In the genomic region with DNA sequence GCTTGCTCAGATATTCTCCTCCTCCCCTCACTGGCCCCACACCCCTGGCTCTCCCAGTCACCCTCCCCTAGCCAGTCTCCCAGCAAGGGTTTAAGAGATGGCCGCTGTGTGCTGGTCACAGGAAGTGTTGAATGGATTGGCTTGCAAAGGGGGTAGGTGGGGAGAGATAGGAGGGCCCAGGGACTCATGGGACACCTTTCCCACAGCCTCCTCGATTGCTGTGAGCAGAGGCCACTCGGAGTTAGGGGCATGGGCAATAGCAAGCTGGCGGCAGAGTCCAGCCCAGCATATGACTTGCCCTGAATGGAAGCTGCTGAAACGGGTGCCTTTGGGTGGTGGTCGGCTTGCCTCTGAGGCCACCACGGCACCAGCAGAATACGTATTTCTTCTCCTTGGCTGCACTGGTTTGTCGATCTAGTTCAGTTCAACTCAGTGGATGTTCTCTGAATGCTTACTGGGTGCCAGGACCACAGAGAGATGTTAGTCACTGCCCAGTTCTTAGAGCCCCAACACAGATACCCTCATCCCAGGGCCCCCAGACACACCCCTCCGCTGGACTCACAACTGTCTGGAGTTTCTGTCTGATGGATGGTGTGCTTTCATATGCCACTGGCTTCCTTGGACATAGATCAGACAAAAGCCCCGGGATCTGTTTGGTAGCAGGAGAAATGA, we compare ENCODE assay signal across 17 cellular contexts. TPM values are rescaled to one million over a fixed set of nuclear protein-coding genes. Genes with fewer than 3 reads are reported as not detected.
DNase-seq lines count a peak whose midpoint lies in the region; ATAC-seq and TF ChIP-seq lines count a peak whose summit lies in the region.
"Had no signal": no experiment of that assay in that cellular context is flagged by ENCODE, and none has a peak within 500 bp of the region (broad histone marks: within the 10 kb centered on the region; RNA-seq: fewer than 3 reads in every experiment).

No MANE protein-coding gene starts in this region.

- no peak for TF ChIP-seq CTCF in Panc1 (IDR thresholded peaks at IDR 0.05)
- no peak for TF ChIP-seq CTCF in endodermal cell (conservative IDR thresholded peaks at IDR 0.05)

- no peaks in the 10 kb centered on the region for H3K36me3 ChIP-seq in Panc1 (ENCODE audit: control insufficient read depth, insufficient read depth, low read length)
- H3K36me3 ChIP-seq in endodermal cell (ENCODE audit: control insufficient read depth, insufficient read depth, low read length), result no peaks in the 10 kb centered on the region
- H3K36me3 ChIP-seq: ascending aorta, SJCRH30 had no signal

- H3K4me1 ChIP-seq in Panc1 (ENCODE audit: control insufficient read depth, insufficient read depth, low read length) (no peaks in the 10 kb centered on the region), endodermal cell (ENCODE audit: control insufficient read depth, insufficient read depth, low read length) (peaks cover 5% of the 10 kb centered on the region)
- H3K4me1 ChIP-seq: ascending aorta, SJCRH30 had no signal

- POLR2A ChIA-PET in Panc1 (lab: Charles Lee), result interaction anchor here (0.7 to 1.1 kb wide), 2 partner anchors 25 to 58 kb away, joined by 3 to 8 read pairs; a partner anchor contains a TSS

- CTCF ChIA-PET in Panc1 (lab: Charles Lee), result interaction anchor here (0.6 to 3.2 kb wide), 2 partner anchors 38 to 57 kb away, joined by 3 to 51 read pairs; no protein-coding TSS in a partner anchor

- DNase-seq in activated naive CD4-positive, alpha-beta T cell treated with anti-CD3 and anti-CD28 coated beads, Interleukin-2, amount 50 U/mL, for 72 hours (ENCODE audit: low spot score in 2 of 2), result peak in 1 of 2 donors; percentile 28
- DNase-seq in activated naive CD4-positive, alpha-beta T cell (lab: John Stamatoyannopoulos, UW), result no peak
- DNase-seq in Panc1 (ENCODE audit: low read depth, low spot score), result no peak
- no peak for DNase-seq in endodermal cell
- DNase-seq in sciatic nerve (ENCODE audit: low spot score), result no peak
- no peak for DNase-seq in COLO829 (ENCODE audit: low spot score)
- DNase-seq in mesenteric fat pad (ENCODE audit: low spot score), result no peak
- DNase-seq in stimulated activated CD4-positive, alpha-beta T cell treated with anti-CD3 and anti-CD28 coated beads, Interleukin-4, amount 100 ng/mL, for 24 hours, result no peak
- DNase-seq: NCI-H1048; NCI-H2081 treated with DMSO at 0.1 percent for 48 hours; stimulated activated naive B cell treated with anti-CD40 and anti-IgM and Interleukin-4, amounts not matched to agents 10 μg/mL and 1 μg/mL and 100 μg/mL, for 72 hours had no signal

- no peaks in the 10 kb centered on the region for H3K9me3 ChIP-seq in Panc1 (ENCODE audit: control insufficient read depth, insufficient read depth, low read depth, low read length)
- no peaks in the 10 kb centered on the region for H3K9me3 ChIP-seq in endodermal cell (ENCODE audit: control insufficient read depth, low read length)
- H3K9me3 ChIP-seq: ascending aorta, SJCRH30 had no signal

- BruUV-seq in Panc1 (replicated peaks; lab: Mats Ljungman, UMichigan), result no TSS peak

- intact Hi-C loops in Panc1 (cut with micrococcal nuclease; ENCODE audit: unreplicated experiment) (loop anchor here (1.0 to 5.0 kb wide), 2 partner anchors 58 to 294 kb away; a partner anchor contains a TSS), sciatic nerve (cut with DNase I) (loop anchor here (2.0 to 5.0 kb wide), 2 partner anchors 59 to 294 kb away; a partner anchor contains a TSS)

- 80 to 83% methylated on average over 9 to 11 of the region's 11 CpGs for WGBS in endodermal cell (ENCODE audit: insufficient coverage in 1 of 2, insufficient read length in 1 of 2), 2 experiments

- H3K27me3 Mint-ChIP-seq in endodermal cell (ENCODE audit: insufficient read depth), result peaks cover 2% of the 10 kb centered on the region
- H3K27me3 Mint-ChIP-seq: CD4-positive, CD25-positive, alpha-beta regulatory T cell had no signal

- H3K4me1 Mint-ChIP-seq in endodermal cell, result peaks cover 14% of the 10 kb centered on the region
- H3K4me1 Mint-ChIP-seq: CD4-positive, CD25-positive, alpha-beta regulatory T cell had no signal

- H3K27me3 ChIP-seq in Panc1 (ENCODE audit: control insufficient read depth, insufficient read depth, low read length), result no peaks in the 10 kb centered on the region
- no peaks in the 10 kb centered on the region for H3K27me3 ChIP-seq in endodermal cell (ENCODE audit: control insufficient read depth, insufficient read depth, low read length, poor library complexity, severe bottlenecking)
- H3K27me3 ChIP-seq: ascending aorta, SJCRH30 had no signal

- H3K9ac ChIP-seq in endodermal cell (ENCODE audit: extremely low read depth, low read length, poor library complexity, severe bottlenecking), result no peak overlapping the region
- H3K9ac ChIP-seq: GM23248 had no signal

- in situ Hi-C loops in Panc1 (cut with HindIII; ENCODE audit: low pct_unique_long_range_greater_than_20kb, low sequenced_read_pairs), result no loop called here

- H3K36me3 Mint-ChIP-seq in activated naive CD4-positive, alpha-beta T cell treated with anti-CD3 and anti-CD28 coated beads, Interleukin-2, amount 50 U/mL, for 72 hours, result no peaks in the 10 kb centered on the region
- no peaks in the 10 kb centered on the region for H3K36me3 Mint-ChIP-seq in endodermal cell (ENCODE audit: low read depth)
- H3K36me3 Mint-ChIP-seq: CD4-positive, CD25-positive, alpha-beta regulatory T cell; stimulated activated naive B cell treated with anti-CD40 and anti-IgM and Interleukin-4, amounts not matched to agents 10 μg/mL and 1 μg/mL and 100 μg/mL, for 72 hours had no signal

- ATAC-seq in activated naive CD4-positive, alpha-beta T cell treated with anti-CD3 and anti-CD28 coated beads, Interleukin-2, amount 50 U/mL, for 72 hours, result peak; percentile 7 to 16
- ATAC-seq in Panc1 (peak; percentile 51), sciatic nerve (peak; percentile 5)

- H3K9me3 Mint-ChIP-seq in activated naive CD4-positive, alpha-beta T cell treated with anti-CD3 and anti-CD28 coated beads, Interleukin-2, amount 50 U/mL, for 72 hours, result no peaks in the 10 kb centered on the region
- no peaks in the 10 kb centered on the region for H3K9me3 Mint-ChIP-seq in endodermal cell
- H3K9me3 Mint-ChIP-seq: CD4-positive, CD25-positive, alpha-beta regulatory T cell; stimulated activated naive B cell treated with anti-CD40 and anti-IgM and Interleukin-4, amounts not matched to agents 10 μg/mL and 1 μg/mL and 100 μg/mL, for 72 hours; T-helper 2 cell treated with Interferon-gamma antibody and Interleukin-4, amounts not matched to agents 5 μg/mL and 100 μg/mL, for 36 hours had no signal

- no peak overlapping the region for H3K4me3 Mint-ChIP-seq in endodermal cell
- H3K4me3 Mint-ChIP-seq: CD4-positive, CD25-positive, alpha-beta regulatory T cell; stimulated activated naive B cell treated with anti-CD40 and anti-IgM and Interleukin-4, amounts not matched to agents 10 μg/mL and 1 μg/mL and 100 μg/mL, for 72 hours; T-helper 2 cell treated with Interferon-gamma antibody and Interleukin-4, amounts not matched to agents 5 μg/mL and 100 μg/mL, for 36 hours had no signal

- H3K4me3 ChIP-seq in Panc1 (ENCODE audit: low read depth in 2 of 2, low read length in 2 of 2) (no peak overlapping the region), endodermal cell (ENCODE audit: low read length) (no peak overlapping the region)
- H3K4me3 ChIP-seq: ascending aorta, GM23248, SJCRH30 had no signal

- H3K27ac ChIP-seq in Panc1 (ENCODE audit: low read length), result no peak overlapping the region
- no peak overlapping the region for H3K27ac ChIP-seq in endodermal cell (ENCODE audit: low read depth, low read length)
- H3K27ac ChIP-seq: ascending aorta, GM23248, SJCRH30 had no signal

- peak overlapping the region in 1 of 2 donors; percentile 4 for H3K27ac Mint-ChIP-seq in activated naive CD4-positive, alpha-beta T cell treated with anti-CD3 and anti-CD28 coated beads, Interleukin-2, amount 50 U/mL, for 72 hours
- peak overlapping the region; percentile 14 for H3K27ac Mint-ChIP-seq in endodermal cell
- H3K27ac Mint-ChIP-seq: stimulated activated naive B cell treated with anti-CD40 and anti-IgM and Interleukin-4, amounts not matched to agents 10 μg/mL and 1 μg/mL and 100 μg/mL, for 72 hours; T-helper 2 cell treated with Interferon-gamma antibody and Interleukin-4, amounts not matched to agents 5 μg/mL and 100 μg/mL, for 36 hours had no signal

RNA-seq across cellular contexts. Expression of a gene that starts 6.0 kb away (rescaled TPM):
- not detected for total RNA-seq in activated naive CD4-positive, alpha-beta T cell treated with anti-CD3 and anti-CD28 coated beads, Interleukin-2, amount 50 U/mL, for 72 hours
- total RNA-seq in Panc1 (2021; ENCODE audit: unreplicated experiment) (0.05 TPM), endodermal cell (under 1 TPM; 0.29 to 0.35 TPM), sciatic nerve (2.0 TPM), mesenteric fat pad (0.16 TPM)
- not detected for polyA plus RNA-seq in Panc1 (2012; ENCODE audit: insufficient read length)
- 0.25 TPM for polyA plus RNA-seq in endodermal cell (2013, experiment 1 of 2)
- 0.29 TPM for polyA plus RNA-seq in endodermal cell (2013, experiment 2 of 2)
- total RNA-seq: ascending aorta; CD4-positive, CD25-positive, alpha-beta regulatory T cell; GM23248; kidney epithelial cell; SJCRH30 had no signal
- polyA plus RNA-seq: CD4-positive, CD25-positive, alpha-beta regulatory T cell; GM23248 had no signal

RNA-seq across cellular contexts. Expression of a gene that starts 24.7 kb away (rescaled TPM):
- total RNA-seq in activated naive CD4-positive, alpha-beta T cell treated with anti-CD3 and anti-CD28 coated beads, Interleukin-2, amount 50 U/mL, for 72 hours, result 10 to 100 TPM; 25.7 to 85.5 TPM
- total RNA-seq in Panc1 (2021; ENCODE audit: unreplicated experiment) (117 TPM), endodermal cell (10 to 100 TPM; 35.5 to 36.3 TPM), sciatic nerve (114 TPM), mesenteric fat pad (70.7 TPM)
- 82.6 TPM for polyA plus RNA-seq in Panc1 (2012; ENCODE audit: insufficient read length)
- 45.3 TPM for polyA plus RNA-seq in endodermal cell (2013, experiment 1 of 2)
- polyA plus RNA-seq in endodermal cell (2013, experiment 2 of 2), result 45.3 TPM
